Comparison of ENCODE assay signal across 17 cellular contexts in the genomic region with DNA sequence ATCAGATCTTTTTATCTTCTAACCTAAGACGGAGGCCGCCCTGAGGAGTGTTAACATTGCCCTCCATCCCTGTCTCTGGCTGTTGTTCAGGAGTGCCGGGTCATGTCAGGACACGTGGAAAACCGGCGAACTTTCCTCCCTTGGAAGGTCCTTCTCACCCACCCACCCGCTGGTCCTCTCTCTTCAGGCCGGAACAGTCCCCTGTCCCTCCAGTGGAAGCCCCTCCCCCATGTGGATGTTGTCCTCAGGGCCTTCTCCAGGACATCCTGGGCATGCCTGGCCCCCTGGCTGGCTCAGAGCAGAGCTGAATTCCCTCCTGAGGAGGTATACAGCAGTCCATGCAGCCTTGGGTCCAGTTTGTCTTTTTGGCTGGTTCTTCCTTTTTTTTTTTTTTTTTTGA.
"Had no signal": no experiment of that assay in that cellular context is flagged by ENCODE, and none has a peak within 500 bp of the region (broad histone marks: within the 10 kb centered on the region; RNA-seq: fewer than 3 reads in every experiment).

No MANE protein-coding gene starts in this region.

- H3K27ac Mint-ChIP-seq: activated T-helper 17 cell treated with anti-CD3 and anti-CD28 coated beads, Interleukin-2, amount 50 U/mL, for 72 hours; naive thymus-derived CD4-positive, alpha-beta T cell; stimulated activated naive B cell treated with anti-CD40 and anti-IgM and Interleukin-4, amounts not matched to agents 10 μg/mL and 1 μg/mL and 100 μg/mL, for 72 hours had no signal

- H3K27ac ChIP-seq: foreskin keratinocyte, hepatocyte, left lung, neutrophil, thyroid gland, vagina had no signal

- H3K4me2 ChIP-seq: hepatocyte had no signal

- H3K36me3 Mint-ChIP-seq: activated naive CD8-positive, alpha-beta T cell treated with anti-CD3 and anti-CD28 coated beads, Interleukin-2, amount 10 ng/mL, durations not matched to agents 7 days and 5 days; naive thymus-derived CD4-positive, alpha-beta T cell; stimulated activated naive B cell treated with anti-CD40 and anti-IgM and Interleukin-4, amounts not matched to agents 10 μg/mL and 1 μg/mL and 100 μg/mL, for 72 hours had no signal

- H3K79me2 ChIP-seq: hepatocyte had no signal

- H2AFZ ChIP-seq: hepatocyte had no signal

- H3K4me3 ChIP-seq: hepatocyte, left lung, thyroid gland, vagina had no signal

- DNase-seq: activated CD4-positive, alpha-beta T cell treated with anti-CD3 and anti-CD28 coated beads, Interleukin-2, amount 50 U/mL, for 4 hours; activated naive CD4-positive, alpha-beta T cell; activated naive CD8-positive, alpha-beta T cell treated with anti-CD3 and anti-CD28 coated beads, Interleukin-2, amount 10 ng/mL, durations not matched to agents 7 days and 5 days; activated T-cell treated with anti-CD3 and anti-CD28 coated beads for 4 hours; amygdala; caudate nucleus; foreskin keratinocyte; mesenchymal stem cell; naive thymus-derived CD4-positive, alpha-beta T cell; retina; stimulated activated naive B cell treated with anti-CD40 and anti-IgM and Interleukin-4, amounts not matched to agents 10 μg/mL and 1 μg/mL and 100 μg/mL, for 72 hours; thyroid gland had no signal

- H3K27me3 Mint-ChIP-seq: activated naive CD8-positive, alpha-beta T cell treated with anti-CD3 and anti-CD28 coated beads, Interleukin-2, amount 10 ng/mL, durations not matched to agents 7 days and 5 days; activated T-helper 17 cell treated with anti-CD3 and anti-CD28 coated beads, Interleukin-2, amount 50 U/mL, for 72 hours; stimulated activated naive B cell treated with anti-CD40 and anti-IgM and Interleukin-4, amounts not matched to agents 10 μg/mL and 1 μg/mL and 100 μg/mL, for 72 hours had no signal

- H3K27me3 ChIP-seq: foreskin keratinocyte, hepatocyte, left lung, neutrophil, thyroid gland, vagina had no signal

- H3K9me3 ChIP-seq: left lung, neutrophil, thyroid gland, vagina had no signal

- H3K4me1 ChIP-seq: foreskin keratinocyte had no signal

- H3K9me3 Mint-ChIP-seq: activated naive CD8-positive, alpha-beta T cell treated with anti-CD3 and anti-CD28 coated beads, Interleukin-2, amount 10 ng/mL, durations not matched to agents 7 days and 5 days; activated T-helper 17 cell treated with anti-CD3 and anti-CD28 coated beads, Interleukin-2, amount 50 U/mL, for 72 hours; naive thymus-derived CD4-positive, alpha-beta T cell; stimulated activated naive B cell treated with anti-CD40 and anti-IgM and Interleukin-4, amounts not matched to agents 10 μg/mL and 1 μg/mL and 100 μg/mL, for 72 hours had no signal

- H3K4me3 Mint-ChIP-seq: activated naive CD8-positive, alpha-beta T cell treated with anti-CD3 and anti-CD28 coated beads, Interleukin-2, amount 10 ng/mL, durations not matched to agents 7 days and 5 days; activated T-helper 17 cell treated with anti-CD3 and anti-CD28 coated beads, Interleukin-2, amount 50 U/mL, for 72 hours; naive thymus-derived CD4-positive, alpha-beta T cell; stimulated activated naive B cell treated with anti-CD40 and anti-IgM and Interleukin-4, amounts not matched to agents 10 μg/mL and 1 μg/mL and 100 μg/mL, for 72 hours had no signal

- H3K36me3 ChIP-seq: left lung, neutrophil, thyroid gland, vagina had no signal
